In genomic region chr20:53654932-53655674, GRCh38 we compare ENCODE assay signal across 10 cellular contexts.
DNase-seq lines count a peak whose midpoint lies in the region; ATAC-seq and TF ChIP-seq lines count a peak whose summit lies in the region.
"Had no signal": no experiment of that assay in that cellular context is flagged by ENCODE, and none has a peak within 500 bp of the region (broad histone marks: within the 10 kb centered on the region; RNA-seq: fewer than 3 reads in every experiment).

No MANE protein-coding gene starts in this region.

- no peak overlapping the region for H3K4me2 ChIP-seq in Loucy (ENCODE audit: low read depth, low read length, poor library complexity, severe bottlenecking)

- H3K36me3 Mint-ChIP-seq in MCF 10A (ENCODE audit: insufficient read depth, unreplicated experiment) = no peaks in the 10 kb centered on the region

- no peak overlapping the region for H3K9ac ChIP-seq in Loucy (ENCODE audit: low read depth, low read length, poor library complexity, severe bottlenecking)

- no peaks in the 10 kb centered on the region for H4K20me1 ChIP-seq in Loucy (ENCODE audit: insufficient read depth, low read length, poor library complexity, severe bottlenecking)

- peak overlapping the region; percentile 79 for H3K27ac ChIP-seq in ACC112 (ENCODE audit: low read depth, low read length)

- no peaks in the 10 kb centered on the region for H3K9me3 ChIP-seq in Loucy (ENCODE audit: insufficient read depth, low read depth, low read length)
- no peaks in the 10 kb centered on the region for H3K9me3 ChIP-seq in mucosa of descending colon

- intact Hi-C loops in MCF 10A (cut with micrococcal nuclease) = no loop called here
- intact Hi-C loops in mucosa of descending colon (cut with DNase I, micrococcal nuclease) = no loop called here

- BruUV-seq in MCF 10A (replicated peaks; lab: Mats Ljungman, UMichigan) = no TSS peak

- TF ChIP-seq CTCF in Loucy (conservative IDR thresholded peaks at IDR 0.05; ENCODE audit: low read length) (no peak), MCF 10A (IDR thresholded peaks at IDR 0.05; ENCODE audit: unreplicated experiment) (no peak), mucosa of descending colon (IDR thresholded peaks at IDR 0.05) (no peak)

- ATAC-seq in mucosa of descending colon (peak; percentile 88), GM21528 (IDR thresholded peaks at IDR 0.05; ENCODE audit: low FRiP score, unreplicated experiment) (no peak), HG03521 (IDR thresholded peaks at IDR 0.05; ENCODE audit: unreplicated experiment) (no peak)

- H3K9me3 Mint-ChIP-seq in MCF 10A (ENCODE audit: unreplicated experiment) = no peaks in the 10 kb centered on the region

- H3K4me1 ChIP-seq in ACC112 (ENCODE audit: control insufficient read depth, insufficient read depth, low read length, unreplicated experiment) (peaks cover 46% of the 10 kb centered on the region), Loucy (ENCODE audit: insufficient read depth, low read length, poor library complexity, severe bottlenecking) (peaks cover 29% of the 10 kb centered on the region), mucosa of descending colon (ENCODE audit: low read depth) (peaks cover 4% of the 10 kb centered on the region)

- H3F3A ChIP-seq in Loucy (ENCODE audit: low read depth) = no peaks in the 10 kb centered on the region

- H3K36me3 ChIP-seq in ACC112 (ENCODE audit: insufficient read depth, low read length) (no peaks in the 10 kb centered on the region), Loucy (ENCODE audit: insufficient read depth, low read length) (no peaks in the 10 kb centered on the region), mucosa of descending colon (ENCODE audit: low read depth) (no peaks in the 10 kb centered on the region)

- POLR2A ChIA-PET in MCF 10A (lab: Yijun Ruan, JAX) = interaction anchor here (0.7 to 4.0 kb wide), 5 partner anchors 12 to 59 kb away, joined by 3 to 47 read pairs (median 11); no protein-coding TSS in a partner anchor

- H2AFZ ChIP-seq in ACC112 (ENCODE audit: low read length, unreplicated experiment) (peak overlapping the region; percentile 60), Loucy (ENCODE audit: low read length) (peak overlapping the region; percentile 61)

- no peaks in the 10 kb centered on the region for H3K27me3 Mint-ChIP-seq in MCF 10A (ENCODE audit: insufficient read depth, unreplicated experiment)

- H3K27ac Mint-ChIP-seq in MCF 10A (ENCODE audit: low read depth, unreplicated experiment) = peak overlapping the region; percentile 79

- CTCF ChIA-PET in MCF 10A (lab: Yijun Ruan, JAX) = interaction anchor here (0.6 to 1.2 kb wide), 4 partner anchors 11 to 261 kb away, joined by 3 to 4 read pairs (median 3); no protein-coding TSS in a partner anchor

- H3K4me1 Mint-ChIP-seq in MCF 10A (ENCODE audit: insufficient read depth, unreplicated experiment) = peaks cover 24% of the 10 kb centered on the region

- H3K79me2 ChIP-seq in ACC112 (ENCODE audit: control insufficient read depth, insufficient read depth, low read length, unreplicated experiment) = no peaks in the 10 kb centered on the region
- H3K79me2 ChIP-seq in Loucy (ENCODE audit: insufficient read depth, low read length) = no peaks in the 10 kb centered on the region

- in situ Hi-C loops in ACHN (cut with HindIII; ENCODE audit: low pct_ligation_motif_present, low pct_unique_long_range_greater_than_20kb, low sequenced_read_pairs) = no loop called here

- peak overlapping the region; percentile 53 for H3K4me3 ChIP-seq in ACC112 (ENCODE audit: low read depth, low read length)
- H3K4me3 ChIP-seq in Loucy (ENCODE audit: low read length, poor library complexity, severe bottlenecking) = no peak overlapping the region
- H3K4me3 ChIP-seq in mucosa of descending colon = no peak overlapping the region

- no peaks in the 10 kb centered on the region for H3K27me3 ChIP-seq in ACC112 (ENCODE audit: insufficient read depth, low read length)
- no peaks in the 10 kb centered on the region for H3K27me3 ChIP-seq in Loucy (ENCODE audit: insufficient read depth, low read length, poor library complexity, severe bottlenecking)

- no peak overlapping the region for H3K4me3 Mint-ChIP-seq in MCF 10A (ENCODE audit: unreplicated experiment)

- DNase-seq in MCF 10A (ENCODE audit: unreplicated experiment) = no peak
- DNase-seq in mucosa of descending colon = peak in 1 of 3 donors; percentile 71
- no peak for DNase-seq in ACHN
- DNase-seq in NCI-H526 treated with DMSO at 0.1 percent for 48 hours (lab: John Stamatoyannopoulos, UW) = no peak
- DNase-seq: NCI-H69; stimulated activated naive CD4-positive, alpha-beta T cell had no signal

- no peaks in the 10 kb centered on the region for H3K9me2 ChIP-seq in Loucy (replicated peaks; ENCODE audit: low read depth, low read length)
